9 cellular contexts compared by ENCODE assay signal in the genomic region with DNA sequence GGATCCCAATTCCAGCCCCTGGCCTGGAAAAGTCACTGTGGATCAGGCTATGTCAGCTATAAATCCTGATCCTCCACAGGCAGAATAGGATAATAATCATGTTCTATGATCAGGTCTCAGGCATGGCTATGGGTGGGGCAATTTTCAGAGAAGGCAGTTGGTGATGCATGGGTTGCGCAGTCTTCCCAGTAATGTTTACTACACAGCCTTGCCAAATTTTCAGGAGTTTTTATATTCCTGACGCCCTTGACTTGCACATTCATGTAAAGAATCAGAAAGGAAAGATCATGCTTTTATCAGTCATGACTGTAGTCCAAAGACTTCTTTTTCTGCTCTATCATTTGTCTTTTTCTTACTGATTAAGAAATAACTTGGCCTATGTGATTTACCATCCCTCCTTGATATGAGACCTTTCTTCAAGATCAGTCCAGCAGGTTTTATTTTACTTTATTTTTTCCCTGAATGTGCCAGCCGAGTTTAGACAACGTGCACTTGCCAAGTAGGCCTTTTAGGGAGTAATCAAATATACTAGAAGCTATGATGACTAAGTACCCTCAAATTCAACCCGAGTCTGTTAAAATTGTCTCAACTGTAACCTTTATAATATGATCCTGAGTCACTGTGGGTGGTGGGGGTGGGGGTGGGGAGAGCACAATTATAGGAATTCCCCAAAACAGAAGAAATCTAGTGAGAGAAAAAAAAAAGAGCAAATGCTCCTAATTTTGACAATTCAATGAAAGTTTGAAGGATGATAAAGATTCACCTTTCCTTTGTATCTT. TPM values are rescaled to one million over a fixed set of nuclear protein-coding genes. Genes with fewer than 3 reads are reported as not detected.
DNase-seq lines count a peak whose midpoint lies in the region; ATAC-seq and TF ChIP-seq lines count a peak whose summit lies in the region.
"Had no signal": no experiment of that assay in that cellular context is flagged by ENCODE, and none has a peak within 500 bp of the region (broad histone marks: within the 10 kb centered on the region; RNA-seq: fewer than 3 reads in every experiment).

No MANE protein-coding gene starts in this region.

- no peak for TF ChIP-seq POLR2A in gastroesophageal sphincter (IDR thresholded peaks at IDR 0.05)

- 31 to 33% methylated on average over 2 to 5 of the region's 5 CpGs for WGBS in gastroesophageal sphincter (ENCODE audit: low coverage in 1 of 2), 2 donors

- H3K4me3 ChIP-seq in gastroesophageal sphincter (no peak overlapping the region), stomach smooth muscle (ENCODE audit: low read length in 2 of 2) (no peak overlapping the region)

- TF ChIP-seq CTCF in gastroesophageal sphincter (IDR thresholded peaks at IDR 0.05) = no peak

- H3K27ac ChIP-seq in gastroesophageal sphincter (peak overlapping the region; percentile 40 to 78 (median 62)), stomach smooth muscle (ENCODE audit: low read length) (peak overlapping the region; percentile 4)

- no peak for DNase-seq in activated CD4-positive, CD25-positive, alpha-beta regulatory T cell treated with anti-CD3 and anti-CD28 coated beads, Interleukin-2, amount 50 U/mL, for 72 hours
- DNase-seq in activated naive CD4-positive, alpha-beta T cell treated with anti-CD3 and anti-CD28 coated beads, Interleukin-2, amount 50 U/mL, for 16 hours = no peak
- DNase-seq: NCI-H1048 had no signal

- no peak overlapping the region for H3K9ac ChIP-seq in stomach smooth muscle (ENCODE audit: low read length in 2 of 2)

- peak; percentile 65 to 82 for ATAC-seq in activated CD4-positive, CD25-positive, alpha-beta regulatory T cell treated with anti-CD3 and anti-CD28 coated beads, Interleukin-2, amount 50 U/mL, for 24 hours
- peak; percentile 89 for ATAC-seq in SK-N-SH treated with all-trans-retinoic acid at 6 μM for 48 hours
- peak; percentile 40 for ATAC-seq in gastroesophageal sphincter
- no peak for ATAC-seq in GM19324 (IDR thresholded peaks at IDR 0.05; ENCODE audit: low FRiP score, unreplicated experiment)
- no peak for ATAC-seq in GM21360 (IDR thresholded peaks at IDR 0.05; ENCODE audit: unreplicated experiment)

- H3K36me3 ChIP-seq in gastroesophageal sphincter = no peaks in the 10 kb centered on the region
- no peaks in the 10 kb centered on the region for H3K36me3 ChIP-seq in stomach smooth muscle (ENCODE audit: control insufficient read depth in 2 of 2, insufficient read depth in 2 of 2, low read length in 2 of 2)

- H3K9me3 ChIP-seq in gastroesophageal sphincter (no peaks in the 10 kb centered on the region), stomach smooth muscle (ENCODE audit: control insufficient read depth in 2 of 2, low read length in 2 of 2) (no peaks in the 10 kb centered on the region)

- peaks cover 7 to 62% (median 22%) of the 10 kb centered on the region in 3 donors for H3K4me1 ChIP-seq in gastroesophageal sphincter
- H3K4me1 ChIP-seq in stomach smooth muscle (ENCODE audit: control insufficient read depth, insufficient read depth, low read length) = peaks cover 7% of the 10 kb centered on the region

- no peak for TF ChIP-seq EP300 in gastroesophageal sphincter (IDR thresholded peaks at IDR 0.05)

- H3K27me3 ChIP-seq in gastroesophageal sphincter (no peaks in the 10 kb centered on the region), stomach smooth muscle (ENCODE audit: control insufficient read depth in 1 of 2, insufficient read depth in 2 of 2, low read length in 2 of 2) (no peaks in the 10 kb centered on the region)

TF ChIP-seq in SK-N-SH treated with all-trans-retinoic acid at 6 μM for 48 hours, 23 proteins besides CTCF, POLR2A, EP300 and RAD21:
- TF ChIP-seq ISL1 (CRISPR knock-in tag; IDR thresholded peaks at IDR 0.05) (peak; percentile 49), TCF4 (CRISPR knock-in tag; IDR thresholded peaks at IDR 0.05; ENCODE audit: borderline replicate concordance) (no peak)
- TF ChIP-seq, protein P1, sequence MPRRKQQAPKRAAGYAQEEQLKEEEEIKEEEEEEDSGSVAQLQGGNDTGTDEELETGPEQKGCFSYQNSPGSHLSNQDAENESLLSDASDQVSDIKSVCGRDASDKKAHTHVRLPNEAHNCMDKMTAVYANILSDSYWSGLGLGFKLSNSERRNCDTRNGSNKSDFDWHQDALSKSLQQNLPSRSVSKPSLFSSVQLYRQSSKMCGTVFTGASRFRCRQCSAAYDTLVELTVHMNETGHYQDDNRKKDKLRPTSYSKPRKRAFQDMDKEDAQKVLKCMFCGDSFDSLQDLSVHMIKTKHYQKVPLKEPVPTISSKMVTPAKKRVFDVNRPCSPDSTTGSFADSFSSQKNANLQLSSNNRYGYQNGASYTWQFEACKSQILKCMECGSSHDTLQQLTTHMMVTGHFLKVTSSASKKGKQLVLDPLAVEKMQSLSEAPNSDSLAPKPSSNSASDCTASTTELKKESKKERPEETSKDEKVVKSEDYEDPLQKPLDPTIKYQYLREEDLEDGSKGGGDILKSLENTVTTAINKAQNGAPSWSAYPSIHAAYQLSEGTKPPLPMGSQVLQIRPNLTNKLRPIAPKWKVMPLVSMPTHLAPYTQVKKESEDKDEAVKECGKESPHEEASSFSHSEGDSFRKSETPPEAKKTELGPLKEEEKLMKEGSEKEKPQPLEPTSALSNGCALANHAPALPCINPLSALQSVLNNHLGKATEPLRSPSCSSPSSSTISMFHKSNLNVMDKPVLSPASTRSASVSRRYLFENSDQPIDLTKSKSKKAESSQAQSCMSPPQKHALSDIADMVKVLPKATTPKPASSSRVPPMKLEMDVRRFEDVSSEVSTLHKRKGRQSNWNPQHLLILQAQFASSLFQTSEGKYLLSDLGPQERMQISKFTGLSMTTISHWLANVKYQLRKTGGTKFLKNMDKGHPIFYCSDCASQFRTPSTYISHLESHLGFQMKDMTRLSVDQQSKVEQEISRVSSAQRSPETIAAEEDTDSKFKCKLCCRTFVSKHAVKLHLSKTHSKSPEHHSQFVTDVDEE (CRISPR knock-in tag; IDR thresholded peaks at IDR 0.05) = no peak

RNA-seq across cellular contexts. Expression of a gene that starts 31.9 kb away (rescaled TPM):
- 10 to 100 TPM; 34.9 to 69.5 (median 45.0) TPM for total RNA-seq in gastroesophageal sphincter

Comparison
In these comparisons a context has a peak if more than half of its experiments do, and no peak if none do; other contexts are left out.
1. ATAC-seq: peak in activated CD4-positive, CD25-positive, alpha-beta regulatory T cell treated with anti-CD3 and anti-CD28 coated beads, Interleukin-2, amount 50 U/mL, for 24 hours (2 of 2), SK-N-SH treated with all-trans-retinoic acid at 6 μM for 48 hours (single experiment) and gastroesophageal sphincter (single experiment); none in GM19324 (single experiment) and GM21360 (single experiment).